8 cellular contexts compared by ENCODE assay signal in the genomic region with DNA sequence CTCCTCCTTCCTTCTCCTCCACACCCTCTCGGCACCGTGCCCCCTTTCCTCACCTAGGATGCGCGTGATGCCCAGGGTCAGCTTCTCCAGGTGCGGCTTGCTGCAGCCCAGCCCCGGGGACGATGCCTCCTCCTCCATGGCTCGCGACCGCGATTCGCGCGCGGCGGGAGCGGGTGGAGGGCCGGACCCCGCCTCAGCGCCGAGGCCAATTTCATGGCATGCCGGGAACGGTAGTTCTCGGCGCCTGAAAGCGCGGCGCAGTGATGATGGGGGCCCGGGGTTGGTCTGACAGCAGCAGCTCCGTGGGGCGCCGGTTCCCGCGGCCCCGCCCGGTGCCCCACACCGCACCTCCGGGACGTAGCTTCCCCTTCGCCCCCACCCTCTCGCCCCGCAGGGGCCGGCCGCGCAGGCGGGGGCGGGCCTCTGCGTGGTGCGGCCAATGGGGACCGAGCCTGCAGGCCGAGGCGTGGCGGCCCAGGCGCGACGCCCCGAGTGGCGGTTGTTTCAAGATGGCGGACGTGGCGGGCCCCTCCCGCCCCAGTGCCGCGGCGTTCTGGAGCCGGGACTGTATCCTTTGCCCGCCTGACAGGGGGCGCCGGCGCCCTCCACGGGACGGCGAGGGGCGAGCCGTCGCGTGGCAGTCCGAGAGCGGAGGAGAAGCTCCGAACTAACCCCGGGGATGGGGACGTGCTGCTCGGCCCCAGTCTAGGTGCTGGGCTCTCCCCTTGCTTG. TPM values are rescaled to one million over a fixed set of nuclear protein-coding genes. Genes with fewer than 3 reads are reported as not detected.
DNase-seq lines count a peak whose midpoint lies in the region; ATAC-seq, FAIRE-seq and TF ChIP-seq lines count a peak whose summit lies in the region.

A gene (plus strand): TSS at position 498 of the 732 bp plus-strand sequence. CDS start 12 bp downstream, at position 510.
A gene with protein sequence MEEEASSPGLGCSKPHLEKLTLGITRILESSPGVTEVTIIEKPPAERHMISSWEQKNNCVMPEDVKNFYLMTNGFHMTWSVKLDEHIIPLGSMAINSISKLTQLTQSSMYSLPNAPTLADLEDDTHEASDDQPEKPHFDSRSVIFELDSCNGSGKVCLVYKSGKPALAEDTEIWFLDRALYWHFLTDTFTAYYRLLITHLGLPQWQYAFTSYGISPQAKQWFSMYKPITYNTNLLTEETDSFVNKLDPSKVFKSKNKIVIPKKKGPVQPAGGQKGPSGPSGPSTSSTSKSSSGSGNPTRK (minus strand): TSS at position 373 of the 732 bp plus-strand sequence. CDS start 235 bp downstream, at position 138.

- DNase-seq in AG08396 (ENCODE audit: low spot score): peak; percentile 96
- peak; percentile 96 for DNase-seq in NCI-H2227 (lab: John Stamatoyannopoulos, UW; ENCODE audit: unreplicated experiment)
- peak; percentile 68 for DNase-seq in bronchial epithelial cell (ENCODE audit: low read depth)
- DNase-seq in iris pigment epithelial cell (ENCODE audit: low read depth): peak; percentile 89
- peak; percentile 81 for DNase-seq in stimulated activated CD4-positive, alpha-beta T cell treated with anti-CD3 and anti-CD28 coated beads, Interleukin-12 subunit alpha, Interleukin-12 subunit beta, amount 100 ng/mL, for 4 hours

- H3K4me3 ChIP-seq in WI38 (ENCODE audit: low read depth, low read length) (peak within 1 kb of the TSS; percentile 91), bronchial epithelial cell (ENCODE audit: low read depth, low read length) (peak within 1 kb of the TSS; percentile 83)

- H3K27me3 ChIP-seq in bronchial epithelial cell (ENCODE audit: control insufficient read depth, insufficient read depth, low read length): no peaks in the 10 kb centered on the region

- ATAC-seq in GM18873 (IDR thresholded peaks at IDR 0.05; ENCODE audit: low FRiP score, unreplicated experiment): peak; percentile 89
- ATAC-seq in HG03135 (IDR thresholded peaks at IDR 0.05; ENCODE audit: unreplicated experiment): peak; percentile 95

- FAIRE-seq in bronchial epithelial cell (lab: Jason Lieb, UNC): no peak

- H3K36me3 ChIP-seq in bronchial epithelial cell (ENCODE audit: control insufficient read depth, insufficient read depth, low read length): no peaks in the 10 kb centered on the region

- TF ChIP-seq CTCF in WI38 (IDR thresholded peaks at IDR 0.05; ENCODE audit: low read depth, low read length): peak; percentile 28; the same call in 1 of the 2 replicates
- peak; percentile 54 for TF ChIP-seq CTCF in bronchial epithelial cell (IDR thresholded peaks at IDR 0.05; ENCODE audit: insufficient read depth, low read length, severe bottlenecking)

RNA-seq across cellular contexts. Expression of the first gene that starts in this region (rescaled TPM):
- total RNA-seq in bronchial epithelial cell: 5.4 and 5.8 TPM in 2 replicates

RNA-seq across cellular contexts. Expression of the second gene that starts in this region (rescaled TPM):
- total RNA-seq in bronchial epithelial cell: 67.1 and 77.1 TPM in 2 replicates

Comparison
In these comparisons a context has a peak if more than half of its experiments do, and no peak if none do; other contexts are left out.
1. Peak in every context shown above with its lines: DNase-seq, ATAC-seq and H3K4me3 ChIP-seq.